9 cellular contexts compared by ENCODE assay signal in genomic region chr1:24385160-24385939, GRCh38. TPM values are rescaled to one million over a fixed set of nuclear protein-coding genes. Genes with fewer than 3 reads are reported as not detected.
A peak's percentile ranks its signal among the peaks of the same experiment; 100 is the strongest.
DNase-seq lines count a peak whose midpoint lies in the region; ATAC-seq, FAIRE-seq and TF ChIP-seq lines count a peak whose summit lies in the region.
"Had no signal": no experiment of that assay in that cellular context is flagged by ENCODE, and none has a peak within 500 bp of the region (broad histone marks: within the 10 kb centered on the region; RNA-seq: fewer than 3 reads in every experiment).

No MANE protein-coding gene starts in this region.

- H3K9ac ChIP-seq in kidney (ENCODE audit: low read length in 2 of 2), result no peak overlapping the region

- DNase-seq in BE2C (no peak), HuH-7 (ENCODE audit: low spot score) (peak; percentile 17), kidney (no peak), occipital lobe (lab: John Stamatoyannopoulos, UW) (no peak), COLO829 (ENCODE audit: low spot score) (no peak), pons (ENCODE audit: low spot score) (no peak)
- peak; percentile 54 to 58 for DNase-seq in activated T-cell treated with anti-CD3 and anti-CD28 coated beads, Interleukin-2, amount 50 U/mL, for 48 hours

- ATAC-seq in GM18868 (IDR thresholded peaks at IDR 0.05; ENCODE audit: unreplicated experiment), result no peak

- no peak for FAIRE-seq in kidney (lab: Jason Lieb, UNC)

- no peak overlapping the region for H3K27ac ChIP-seq in kidney (ENCODE audit: low read depth in 2 of 2, low read length in 2 of 2)

- no peaks in the 10 kb centered on the region for H3K4me1 ChIP-seq in BE2C
- peaks cover 9 to 11% of the 10 kb centered on the region in 2 donors for H3K4me1 ChIP-seq in kidney (ENCODE audit: control insufficient read depth in 1 of 2, insufficient read depth in 1 of 2, low read depth in 1 of 2, low read length in 2 of 2)

- peak; percentile 29 for TF ChIP-seq CTCF in BE2C (IDR thresholded peaks at IDR 0.05; ENCODE audit: low read depth, low read length)
- peak; percentile 7 for TF ChIP-seq CTCF in kidney (IDR thresholded peaks at IDR 0.05; ENCODE audit: borderline replicate concordance, extremely low read depth, insufficient read depth)

- no peak overlapping the region for H3K4me3 ChIP-seq in BE2C (ENCODE audit: low read depth, low read length)
- H3K4me3 ChIP-seq in kidney (ENCODE audit: low read length in 2 of 2), result no peak overlapping the region
- H3K4me3 ChIP-seq: HAP-1 had no signal

- intact Hi-C loops in kidney (cut with DNase I), result loop anchor here (5.0 kb wide), 1 partner anchor 178 kb away; no protein-coding TSS in a partner anchor

- no peaks in the 10 kb centered on the region for H3K27me3 ChIP-seq in BE2C

- H3K36me3 ChIP-seq in BE2C, result no peaks in the 10 kb centered on the region
- H3K36me3 ChIP-seq in kidney (ENCODE audit: control insufficient read depth in 1 of 2, insufficient read depth in 2 of 2, low read length in 2 of 2), result no peaks in the 10 kb centered on the region

- H3K9me3 ChIP-seq in BE2C, result no peaks in the 10 kb centered on the region
- H3K9me3 ChIP-seq in kidney (ENCODE audit: control insufficient read depth in 1 of 2, low read length in 2 of 2), result no peaks in the 10 kb centered on the region
- H3K9me3 ChIP-seq: HAP-1 had no signal

RNA-seq across cellular contexts. Expression of gene STPG1, which starts 28.2 kb away (rescaled TPM):
- 2.3 TPM for polyA plus RNA-seq in BE2C (2012; ENCODE audit: insufficient read depth, insufficient read length, low read depth)
- total RNA-seq in kidney, result 12.2 TPM
- 10.6 TPM for polyA plus RNA-seq in kidney (ENCODE audit: insufficient read depth, low read depth, low replicate concordance)
- 1.9 TPM for total RNA-seq in occipital lobe

RNA-seq across cellular contexts. Expression of gene NIPAL3, which starts 30.3 kb away (rescaled TPM):
- 2.8 TPM for polyA plus RNA-seq in BE2C (2012; ENCODE audit: insufficient read depth, insufficient read length, low read depth)
- 46.4 TPM for total RNA-seq in kidney
- 13.5 TPM for polyA plus RNA-seq in kidney (ENCODE audit: insufficient read depth, low read depth, low replicate concordance)
- 7.0 TPM for total RNA-seq in occipital lobe

Comparison
In these comparisons a context has a peak if more than half of its experiments do, and no peak if none do; other contexts are left out.
1. DNase-seq: peak in HuH-7 (single experiment) and activated T-cell treated with anti-CD3 and anti-CD28 coated beads, Interleukin-2, amount 50 U/mL, for 48 hours (2 of 2); none in BE2C (single experiment), kidney (single experiment), occipital lobe (single experiment), COLO829 (single experiment) and pons (single experiment).